16 cellular contexts compared by ENCODE assay signal in genomic region chr1:3460653-3461237, GRCh38. TPM values are rescaled to one million over a fixed set of nuclear protein-coding genes. Genes with fewer than 3 reads are reported as not detected.
A peak's percentile ranks its signal among the peaks of the same experiment; 100 is the strongest.
DNase-seq lines count a peak whose midpoint lies in the region; ATAC-seq and TF ChIP-seq lines count a peak whose summit lies in the region.
"Had no signal": no experiment of that assay in that cellular context is flagged by ENCODE, and none has a peak within 500 bp of the region (broad histone marks: within the 10 kb centered on the region; RNA-seq: fewer than 3 reads in every experiment).

No MANE protein-coding gene starts in this region.

- H3K4me3 ChIP-seq in Caco-2 (ENCODE audit: low read depth, low read length) (no peak overlapping the region), left ventricle myocardium inferior (no peak overlapping the region), osteoblast (ENCODE audit: insufficient read depth, low read length) (no peak overlapping the region)

- peaks cover 35% of the 10 kb centered on the region for H3K36me3 Mint-ChIP-seq in Caco-2 (ENCODE audit: insufficient read depth, unreplicated experiment)
- no peaks in the 10 kb centered on the region for H3K36me3 Mint-ChIP-seq in activated T-helper 17 cell treated with anti-CD3 and anti-CD28 coated beads, Interleukin-2, amount 50 U/mL, for 72 hours (ENCODE audit: low read depth)
- H3K36me3 Mint-ChIP-seq in activated CD8-positive, alpha-beta T cell treated with anti-CD3 and anti-CD28 coated beads, Interleukin-2, amount 10 ng/mL, durations not matched to agents 7 days and 5 days (ENCODE audit: low read depth): no peaks in the 10 kb centered on the region
- H3K36me3 Mint-ChIP-seq: activated naive CD4-positive, alpha-beta T cell treated with anti-CD3 and anti-CD28 coated beads, Interleukin-2, amount 50 U/mL, for 24 hours had no signal

- intact Hi-C loops in Caco-2 (cut with micrococcal nuclease; ENCODE audit: unreplicated experiment) (loop anchor here (1.0 kb wide), 1 partner anchor 11 kb away; no protein-coding TSS in a partner anchor), left ventricle myocardium inferior (cut with micrococcal nuclease) (no loop called here)

- H3K4me1 ChIP-seq in Caco-2 (peaks cover 59% of the 10 kb centered on the region), left ventricle myocardium inferior (peaks cover 50% of the 10 kb centered on the region), osteoblast (ENCODE audit: insufficient read depth, low read length) (no peaks in the 10 kb centered on the region)

- no peaks in the 10 kb centered on the region for H3K9me3 Mint-ChIP-seq in Caco-2 (ENCODE audit: unreplicated experiment)
- H3K9me3 Mint-ChIP-seq in activated T-helper 17 cell treated with anti-CD3 and anti-CD28 coated beads, Interleukin-2, amount 50 U/mL, for 72 hours: no peaks in the 10 kb centered on the region
- H3K9me3 Mint-ChIP-seq in activated CD8-positive, alpha-beta T cell treated with anti-CD3 and anti-CD28 coated beads, Interleukin-2, amount 10 ng/mL, durations not matched to agents 7 days and 5 days (ENCODE audit: insufficient read depth): no peaks in the 10 kb centered on the region
- H3K9me3 Mint-ChIP-seq: activated naive CD4-positive, alpha-beta T cell treated with anti-CD3 and anti-CD28 coated beads, Interleukin-2, amount 50 U/mL, for 24 hours had no signal

- no peak overlapping the region for H3K4me2 ChIP-seq in osteoblast (ENCODE audit: insufficient read depth, low read length)

- H4K20me1 ChIP-seq in osteoblast (ENCODE audit: insufficient read depth, low read length): no peaks in the 10 kb centered on the region

- no peaks in the 10 kb centered on the region for H3K27me3 Mint-ChIP-seq in Caco-2 (ENCODE audit: insufficient read depth, unreplicated experiment)
- no peaks in the 10 kb centered on the region for H3K27me3 Mint-ChIP-seq in activated T-helper 17 cell treated with anti-CD3 and anti-CD28 coated beads, Interleukin-2, amount 50 U/mL, for 72 hours
- no peaks in the 10 kb centered on the region for H3K27me3 Mint-ChIP-seq in activated CD8-positive, alpha-beta T cell treated with anti-CD3 and anti-CD28 coated beads, Interleukin-2, amount 10 ng/mL, durations not matched to agents 7 days and 5 days (ENCODE audit: low read depth)
- H3K27me3 Mint-ChIP-seq: activated naive CD4-positive, alpha-beta T cell treated with anti-CD3 and anti-CD28 coated beads, Interleukin-2, amount 50 U/mL, for 24 hours had no signal

- peaks cover 34% of the 10 kb centered on the region for H3K4me1 Mint-ChIP-seq in Caco-2 (ENCODE audit: low read depth, unreplicated experiment)
- H3K4me1 Mint-ChIP-seq in activated T-helper 17 cell treated with anti-CD3 and anti-CD28 coated beads, Interleukin-2, amount 50 U/mL, for 72 hours: no peaks in the 10 kb centered on the region
- H3K4me1 Mint-ChIP-seq in activated CD8-positive, alpha-beta T cell treated with anti-CD3 and anti-CD28 coated beads, Interleukin-2, amount 10 ng/mL, durations not matched to agents 7 days and 5 days (ENCODE audit: low read depth): no peaks in the 10 kb centered on the region
- H3K4me1 Mint-ChIP-seq: activated naive CD4-positive, alpha-beta T cell treated with anti-CD3 and anti-CD28 coated beads, Interleukin-2, amount 50 U/mL, for 24 hours had no signal

- H3K36me3 ChIP-seq in Caco-2 (ENCODE audit: control insufficient read depth, insufficient read depth, low read length): peaks cover 1% of the 10 kb centered on the region
- no peaks in the 10 kb centered on the region for H3K36me3 ChIP-seq in left ventricle myocardium inferior
- H3K36me3 ChIP-seq in osteoblast (ENCODE audit: insufficient read depth, low read length): no peaks in the 10 kb centered on the region

- H3K79me2 ChIP-seq in osteoblast (ENCODE audit: insufficient read depth, low read length): no peaks in the 10 kb centered on the region

- TF ChIP-seq CTCF in Caco-2 (IDR thresholded peaks at IDR 0.05; ENCODE audit: insufficient read depth in 1 of 2, low read depth in 1 of 2, low read length in 1 of 2, severe bottlenecking in 1 of 2, unreplicated experiment in 1 of 2) (no peak), left ventricle myocardium inferior (IDR thresholded peaks at IDR 0.05; ENCODE audit: borderline replicate concordance) (no peak), osteoblast (IDR thresholded peaks at IDR 0.05; ENCODE audit: extremely low read depth, low read depth, low read length) (no peak)

- peak overlapping the region; percentile 64 for H3K27ac ChIP-seq in left ventricle myocardium inferior (replicated peaks)
- H3K27ac ChIP-seq in osteoblast (ENCODE audit: low read depth, low read length): no peak overlapping the region

- H3K9me3 ChIP-seq in Caco-2: no peaks in the 10 kb centered on the region
- H3K9me3 ChIP-seq in left ventricle myocardium inferior (replicated peaks): no peaks in the 10 kb centered on the region
- no peaks in the 10 kb centered on the region for H3K9me3 ChIP-seq in osteoblast (ENCODE audit: low read depth, low read length)

- DNase-seq in Caco-2 (peak; percentile 47 to 69), left ventricle myocardium inferior (no peak), osteoblast (ENCODE audit: insufficient read length, low spot score, missing footprints) (peak; percentile 95), NCI-H1436 (lab: John Stamatoyannopoulos, UW) (no peak), NCI-H446 (lab: John Stamatoyannopoulos, UW) (no peak)
- DNase-seq in activated CD8-positive, alpha-beta T cell treated with anti-CD3 and anti-CD28 coated beads, Interleukin-2, amount 10 ng/mL, durations not matched to agents 7 days and 5 days: no peak
- DNase-seq in activated naive CD4-positive, alpha-beta T cell (lab: John Stamatoyannopoulos, UW): no peak
- DNase-seq: activated CD4-positive, alpha-beta T cell treated with anti-CD3 and anti-CD28 coated beads, Interleukin-2, amount 50 U/mL, for 48 hours; effector memory CD4-positive, alpha-beta T cell; GF-D8; NCI-H146; stimulated activated CD4-positive, alpha-beta T cell treated with anti-CD3 and anti-CD28 coated beads, Interleukin-4, amount 100 ng/mL, for 1 hour; substantia nigra; T-helper 1 cell had no signal

- POLR2A ChIA-PET in Caco-2 (lab: Charles Lee): interaction anchor here (0.6 kb wide), 1 partner anchor 126 kb away, joined by 3 read pairs; no protein-coding TSS in a partner anchor
- POLR2A ChIA-PET in activated CD8-positive, alpha-beta T cell treated with anti-CD3 and anti-CD28 coated beads, Interleukin-2, amount 10 ng/mL, durations not matched to agents 7 days and 5 days (lab: Charles Lee): no interaction called here

- ATAC-seq in activated T-helper 17 cell treated with anti-CD3 and anti-CD28 coated beads, Interleukin-2, amount 50 U/mL, for 72 hours (replicated peaks): peak; percentile 31
- no peak for ATAC-seq in activated CD8-positive, alpha-beta T cell treated with anti-CD3 and anti-CD28 coated beads, Interleukin-2, amount 10 ng/mL, durations not matched to agents 7 days and 5 days

- no peaks in the 10 kb centered on the region for H3K27me3 ChIP-seq in Caco-2 (replicated peaks; ENCODE audit: control insufficient read depth, insufficient read depth, low read length)
- no peaks in the 10 kb centered on the region for H3K27me3 ChIP-seq in left ventricle myocardium inferior (ENCODE audit: low read depth)
- peaks cover 3% of the 10 kb centered on the region for H3K27me3 ChIP-seq in osteoblast (ENCODE audit: insufficient read depth, low read length)

- H2AFZ ChIP-seq in osteoblast (ENCODE audit: low read length): no peak overlapping the region

- CTCF ChIA-PET in Caco-2 (lab: Charles Lee): no interaction called here
- CTCF ChIA-PET in activated CD8-positive, alpha-beta T cell treated with anti-CD3 and anti-CD28 coated beads, Interleukin-2, amount 10 ng/mL, durations not matched to agents 7 days and 5 days (lab: Charles Lee): no interaction called here

- BruUV-seq in Caco-2 (replicated peaks; lab: Mats Ljungman, UMichigan): no TSS peak

- peak overlapping the region; percentile 97 for H3K27ac Mint-ChIP-seq in Caco-2 (ENCODE audit: unreplicated experiment)
- H3K27ac Mint-ChIP-seq in activated T-helper 17 cell treated with anti-CD3 and anti-CD28 coated beads, Interleukin-2, amount 50 U/mL, for 72 hours: no peak overlapping the region
- no peak overlapping the region for H3K27ac Mint-ChIP-seq in activated CD8-positive, alpha-beta T cell treated with anti-CD3 and anti-CD28 coated beads, Interleukin-2, amount 10 ng/mL, durations not matched to agents 7 days and 5 days
- H3K27ac Mint-ChIP-seq: activated naive CD4-positive, alpha-beta T cell treated with anti-CD3 and anti-CD28 coated beads, Interleukin-2, amount 50 U/mL, for 24 hours had no signal

- peak overlapping the region; percentile 73 for H3K4me3 Mint-ChIP-seq in Caco-2 (ENCODE audit: unreplicated experiment)
- no peak overlapping the region for H3K4me3 Mint-ChIP-seq in activated T-helper 17 cell treated with anti-CD3 and anti-CD28 coated beads, Interleukin-2, amount 50 U/mL, for 72 hours
- H3K4me3 Mint-ChIP-seq in activated CD8-positive, alpha-beta T cell treated with anti-CD3 and anti-CD28 coated beads, Interleukin-2, amount 10 ng/mL, durations not matched to agents 7 days and 5 days: no peak overlapping the region
- H3K4me3 Mint-ChIP-seq: activated naive CD4-positive, alpha-beta T cell treated with anti-CD3 and anti-CD28 coated beads, Interleukin-2, amount 50 U/mL, for 24 hours had no signal

RNA-seq across cellular contexts. Expression of gene ARHGEF16, which starts 6.3 kb away (rescaled TPM):
- 35.6 and 40.6 TPM in 2 replicates for total RNA-seq in Caco-2 (2022)
- under 1 TPM in 1 of 2 donors, not detected in 1; 0.16 TPM for total RNA-seq in activated T-helper 17 cell treated with anti-CD3 and anti-CD28 coated beads, Interleukin-2, amount 50 U/mL, for 72 hours
- total RNA-seq in left ventricle myocardium inferior: 0.52 TPM
- not detected in 2 replicates for total RNA-seq in osteoblast
- total RNA-seq in activated CD8-positive, alpha-beta T cell treated with anti-CD3 and anti-CD28 coated beads, Interleukin-2, amount 10 ng/mL, durations not matched to agents 7 days and 5 days: not detected

Comparison
In these comparisons a context has a peak if more than half of its experiments do, and no peak if none do; other contexts are left out.
1. DNase-seq: peak in Caco-2 (2 of 2) and osteoblast (single experiment); none in left ventricle myocardium inferior (single experiment), NCI-H1436 (single experiment), NCI-H446 (0 of 2), activated CD8-positive, alpha-beta T cell treated with anti-CD3 and anti-CD28 coated beads, Interleukin-2, amount 10 ng/mL, durations not matched to agents 7 days and 5 days (single experiment) and activated naive CD4-positive, alpha-beta T cell (0 of 4).
2. RNA of gene ARHGEF16, which starts 6.3 kb away (total RNA-seq): 35.6 to 40.6 TPM in Caco-2; 0.52 TPM in left ventricle myocardium inferior (single experiment), 0.16 TPM in activated T-helper 17 cell treated with anti-CD3 and anti-CD28 coated beads, Interleukin-2, amount 50 U/mL, for 72 hours, not detected in osteoblast and not detected in activated CD8-positive, alpha-beta T cell treated with anti-CD3 and anti-CD28 coated beads, Interleukin-2, amount 10 ng/mL, durations not matched to agents 7 days and 5 days; every median in the first group is over 10 times any median in the second.